ENCODE assay signal across 1 cellular context in the genomic region with DNA sequence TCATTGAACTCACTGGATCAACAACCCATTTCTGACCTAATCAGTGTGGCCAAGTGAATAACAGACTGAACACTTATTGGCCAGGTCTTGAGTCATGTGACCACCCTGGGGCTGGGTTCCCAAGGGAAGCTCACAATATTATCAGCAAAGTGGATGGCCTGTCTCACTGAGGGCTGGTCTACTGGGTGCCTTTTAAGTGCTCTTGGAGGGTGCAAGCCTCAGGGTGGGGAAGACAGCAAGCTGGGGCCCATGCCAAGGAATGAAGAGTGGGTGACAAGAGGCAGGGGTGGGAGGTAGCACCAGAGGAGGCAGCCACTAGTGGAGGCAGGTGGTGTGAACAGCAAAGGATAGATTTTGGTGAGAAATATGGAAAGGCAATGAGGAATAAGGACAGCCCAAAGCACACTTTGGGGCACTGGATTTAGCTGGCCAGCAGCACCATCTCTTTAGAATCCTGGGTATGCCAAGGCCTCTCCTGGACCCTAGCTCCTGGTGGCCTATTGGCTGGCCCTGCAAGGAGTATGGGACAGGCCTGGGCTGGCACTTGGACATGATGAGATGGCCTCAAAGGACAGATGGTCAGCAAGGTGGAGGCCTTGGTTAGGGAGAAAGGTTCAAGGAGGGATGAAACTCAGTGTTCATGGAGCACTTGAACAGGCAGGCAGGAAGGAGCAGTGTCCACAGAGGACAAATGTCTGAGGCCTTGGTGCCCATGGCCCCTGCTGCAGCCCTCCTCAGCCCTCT.
TF ChIP-seq lines count a peak whose summit lies in the region.

No MANE protein-coding gene starts in this region.

TF ChIP-seq in WTC11, 78 proteins besides CTCF, POLR2A, EP300 and RAD21 (continued from another document):
- TF ChIP-seq, protein P1, sequence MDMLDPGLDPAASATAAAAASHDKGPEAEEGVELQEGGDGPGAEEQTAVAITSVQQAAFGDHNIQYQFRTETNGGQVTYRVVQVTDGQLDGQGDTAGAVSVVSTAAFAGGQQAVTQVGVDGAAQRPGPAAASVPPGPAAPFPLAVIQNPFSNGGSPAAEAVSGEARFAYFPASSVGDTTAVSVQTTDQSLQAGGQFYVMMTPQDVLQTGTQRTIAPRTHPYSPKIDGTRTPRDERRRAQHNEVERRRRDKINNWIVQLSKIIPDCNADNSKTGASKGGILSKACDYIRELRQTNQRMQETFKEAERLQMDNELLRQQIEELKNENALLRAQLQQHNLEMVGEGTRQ (CRISPR knock-in tag; IDR thresholded peaks at IDR 0.05): peak; percentile 54; the same call in 1 of the 2 replicates
